Comparison of ENCODE assay signal across 8 cellular contexts in genomic region chr14:57112072-57112807, GRCh38.
A peak's percentile ranks its signal among the peaks of the same experiment; 100 is the strongest.
DNase-seq lines count a peak whose midpoint lies in the region; FAIRE-seq and TF ChIP-seq lines count a peak whose summit lies in the region.
"Not testable (repeated sequence)": the region's sequence is repeated elsewhere in the genome, so short reads cannot be mapped to it uniquely, and the experiment has no call there.

No MANE protein-coding gene starts in this region.

- not testable (repeated sequence) for H3K9me3 ChIP-seq in ES-I3 (ENCODE audit: control insufficient read depth, insufficient read depth, low read length); HUES6 (ENCODE audit: control insufficient read depth, insufficient read depth, low read depth, low read length); SJCRH30 (replicated peaks); keratinocyte (ENCODE audit: control insufficient read depth, low read depth, low read length); neural progenitor cell (ENCODE audit: low read depth)

- not testable (repeated sequence) for FAIRE-seq in keratinocyte (lab: Jason Lieb, UNC)

- H4K20me1 ChIP-seq in keratinocyte (ENCODE audit: control insufficient read depth, extremely low read depth, insufficient read depth, low read length); neural progenitor cell (ENCODE audit: low read depth): not testable (repeated sequence)

- not testable (repeated sequence) for H3K36me3 ChIP-seq in ES-I3 (ENCODE audit: insufficient read depth, low read length); HUES6 (ENCODE audit: control insufficient read depth, insufficient read depth, low read length); SJCRH30; keratinocyte (ENCODE audit: control insufficient read depth in 2 of 2, extremely low read depth in 1 of 2, insufficient read depth in 2 of 2, low read length in 2 of 2)
- peaks cover 11% of the 10 kb centered on the region for H3K36me3 ChIP-seq in neural progenitor cell

- not testable (repeated sequence) for H3K79me2 ChIP-seq in keratinocyte (ENCODE audit: control insufficient read depth, insufficient read depth, low read length)
- H3K79me2 ChIP-seq in neural progenitor cell (ENCODE audit: low read depth): peaks cover 21% of the 10 kb centered on the region

- peak overlapping the region; percentile 49 for H3K27ac Mint-ChIP-seq in chondrocyte (ENCODE audit: unreplicated experiment)
- peak overlapping the region; percentile 37 for H3K27ac Mint-ChIP-seq in neural progenitor cell

- DNase-seq in SJCRH30: peak; percentile 35 to 45
- peak; percentile 56 for DNase-seq in chondrocyte (ENCODE audit: low spot score)
- not testable (repeated sequence) for DNase-seq in fibroblast of villous mesenchyme (ENCODE audit: low read depth); keratinocyte (ENCODE audit: low read depth, low spot score)
- DNase-seq in neural progenitor cell (ENCODE audit: low spot score): peak; percentile 33

- not testable (repeated sequence) for H3F3A ChIP-seq in neural progenitor cell (ENCODE audit: low read depth)

- dilution Hi-C loops in keratinocyte (cut with MboI; ENCODE audit: extremely low pct_ligation_motif_present, low sequenced_read_pairs): not testable (repeated sequence)

- not testable (repeated sequence) for H3K4me2 ChIP-seq in keratinocyte (ENCODE audit: control insufficient read depth, extremely low read depth, insufficient read depth, low read depth, low read length)
- H3K4me2 ChIP-seq in neural progenitor cell: peak overlapping the region; percentile 89

- TF ChIP-seq CTCF in 22Rv1 (IDR thresholded peaks at IDR 0.05); fibroblast of villous mesenchyme (IDR thresholded peaks at IDR 0.05; ENCODE audit: insufficient read depth, low read depth, low read length); keratinocyte (optimal IDR thresholded peaks at IDR 0.05 in 1 of 3, IDR thresholded peaks at IDR 0.05 in 1 of 3, conservative IDR thresholded peaks at IDR 0.05 in 1 of 3; ENCODE audit: extremely low read depth in 1 of 3, insufficient read depth in 2 of 3, low read length in 3 of 3); neural progenitor cell (IDR thresholded peaks at IDR 0.05): not testable (repeated sequence)
- TF ChIP-seq CTCF in chondrocyte (IDR thresholded peaks at IDR 0.05): peak; percentile 10

- H3K27me3 Mint-ChIP-seq in chondrocyte (ENCODE audit: low read depth); neural progenitor cell (ENCODE audit: insufficient read depth, low read depth): not testable (repeated sequence)

- not testable (repeated sequence) for H3K4me1 ChIP-seq in ES-I3 (ENCODE audit: insufficient read depth, low read length); HUES6 (ENCODE audit: control insufficient read depth, insufficient read depth, low read length); SJCRH30; keratinocyte (ENCODE audit: control insufficient read depth, extremely low read depth, insufficient read depth, low read length); neural progenitor cell

- H2AFZ ChIP-seq in keratinocyte (ENCODE audit: control insufficient read depth, low read length): peak overlapping the region; percentile 37
- peak overlapping the region; percentile 91 for H2AFZ ChIP-seq in neural progenitor cell (replicated peaks)

- not testable (repeated sequence) for H3K4me1 Mint-ChIP-seq in chondrocyte (ENCODE audit: low read depth); neural progenitor cell

- H3K9me3 Mint-ChIP-seq in chondrocyte (ENCODE audit: low read depth): peaks cover 30% of the 10 kb centered on the region
- H3K9me3 Mint-ChIP-seq in neural progenitor cell: peaks cover 38% of the 10 kb centered on the region

- peak overlapping the region; percentile 73 for H3K27ac ChIP-seq in 22Rv1
- H3K27ac ChIP-seq in HUES6 (ENCODE audit: low read depth, low read length): peak overlapping the region; percentile 48; the same call in 1 of the 2 replicates
- H3K27ac ChIP-seq in SJCRH30: peak overlapping the region; percentile 88
- H3K27ac ChIP-seq in keratinocyte (ENCODE audit: control insufficient read depth, insufficient read depth, low read length): peak overlapping the region; percentile 26
- peak overlapping the region; percentile 73 for H3K27ac ChIP-seq in neural progenitor cell

- H3K9ac ChIP-seq in ES-I3 (ENCODE audit: low read depth, low read length): peak overlapping the region; percentile 41
- H3K9ac ChIP-seq in HUES6 (ENCODE audit: low read length): peak overlapping the region; percentile 76
- H3K9ac ChIP-seq in keratinocyte (ENCODE audit: control insufficient read depth, extremely low read depth, insufficient read depth, low read length): peak overlapping the region; percentile 22
- H3K9ac ChIP-seq in neural progenitor cell: peak overlapping the region; percentile 66

- H3K4me3 ChIP-seq in HUES6 (ENCODE audit: low read depth, low read length) (peak overlapping the region; percentile 60), SJCRH30 (peak overlapping the region; percentile 81), fibroblast of villous mesenchyme (ENCODE audit: low read depth, low read length) (peak overlapping the region; percentile 37), keratinocyte (ENCODE audit: control insufficient read depth in 2 of 3, extremely low read depth in 1 of 3, insufficient read depth in 2 of 3, low read depth in 1 of 3, low read length in 3 of 3) (peak overlapping the region in 1 of 3 experiments; percentile 14), neural progenitor cell (peak overlapping the region; percentile 60)

- not testable (repeated sequence) for H3K27me3 ChIP-seq in HUES6 (ENCODE audit: control insufficient read depth, insufficient read depth, low read length); SJCRH30; keratinocyte (ENCODE audit: control insufficient read depth, extremely low read depth, insufficient read depth, low read length); neural progenitor cell

- not testable (repeated sequence) for H3K9me1 ChIP-seq in keratinocyte (ENCODE audit: control insufficient read depth, extremely low read depth, insufficient read depth, low read length)

- H3K36me3 Mint-ChIP-seq in chondrocyte (ENCODE audit: low read depth): not testable (repeated sequence)
- H3K36me3 Mint-ChIP-seq in neural progenitor cell: peaks cover 11% of the 10 kb centered on the region

- H3K4me3 Mint-ChIP-seq in chondrocyte (ENCODE audit: unreplicated experiment): peak overlapping the region; percentile 70
- peak overlapping the region; percentile 78 for H3K4me3 Mint-ChIP-seq in neural progenitor cell

Comparison
In these comparisons a context has a peak if more than half of its experiments do, and no peak if none do; other contexts are left out.
1. H3K27ac ChIP-seq: peak in every context shown above with its lines; median percentile 88 in SJCRH30; 73 in 22Rv1; 73 in neural progenitor cell; 48 in HUES6; 26 in keratinocyte.
2. H3K9ac ChIP-seq: peak in every context shown above with its lines; median percentile 76 in HUES6; 66 in neural progenitor cell; 41 in ES-I3; 22 in keratinocyte.